1 cellular context compared by ENCODE assay signal in the genomic region with DNA sequence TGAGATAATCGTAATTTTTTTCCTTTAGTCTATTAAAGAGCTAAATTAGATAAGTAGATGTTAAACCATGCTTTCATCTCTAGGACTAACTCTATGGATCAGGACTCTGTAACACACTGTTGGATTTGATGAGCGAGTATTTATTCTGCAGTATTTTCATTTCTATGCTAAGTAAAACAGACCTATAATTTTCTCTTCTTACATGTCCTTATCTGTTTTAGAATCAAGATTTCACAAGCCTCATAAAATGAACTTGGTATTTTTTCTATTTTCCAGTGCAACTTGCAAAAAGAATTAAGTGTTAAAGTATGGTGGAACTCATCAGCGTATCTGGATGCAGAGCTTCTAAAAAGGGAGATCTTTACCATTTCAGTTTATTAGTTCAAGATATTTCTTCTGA.
TF ChIP-seq lines count a peak whose summit lies in the region.

No MANE protein-coding gene starts in this region.

TF ChIP-seq in endothelial cell of umbilical vein, 7 proteins besides CTCF, POLR2A, EP300 and RAD21:
- TF ChIP-seq EZH2 (IDR thresholded peaks at IDR 0.05; ENCODE audit: borderline replicate concordance, low read depth, low read length, severe bottlenecking): no peak
- TF ChIP-seq MYC (IDR thresholded peaks at IDR 0.05; ENCODE audit: low read depth, low read length): no peak
- TF ChIP-seq JUN (IDR thresholded peaks at IDR 0.05; ENCODE audit: borderline replicate concordance, insufficient read depth, insufficient read length, low read depth): no peak
- TF ChIP-seq, protein P1, sequence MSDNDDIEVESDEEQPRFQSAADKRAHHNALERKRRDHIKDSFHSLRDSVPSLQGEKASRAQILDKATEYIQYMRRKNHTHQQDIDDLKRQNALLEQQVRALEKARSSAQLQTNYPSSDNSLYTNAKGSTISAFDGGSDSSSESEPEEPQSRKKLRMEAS (IDR thresholded peaks at IDR 0.05; ENCODE audit: insufficient read depth, insufficient read length): no peak
- TF ChIP-seq FOS (IDR thresholded peaks at IDR 0.05; ENCODE audit: borderline replicate concordance, insufficient read depth, low read length): no peak
- TF ChIP-seq GATA2 (IDR thresholded peaks at IDR 0.05; ENCODE audit: insufficient read depth, insufficient read length, low read depth, low read length): no peak
- TF ChIP-seq POLR2AphosphoS5 (IDR thresholded peaks at IDR 0.05; ENCODE audit: insufficient read depth, low read depth, low read length): no peak
